Comparison of ENCODE assay signal across 18 cellular contexts in genomic region chr9:112015149-112015548, GRCh38.
DNase-seq lines count a peak whose midpoint lies in the region; ATAC-seq and TF ChIP-seq lines count a peak whose summit lies in the region.
"Had no signal": no experiment of that assay in that cellular context is flagged by ENCODE, and none has a peak within 500 bp of the region (broad histone marks: within the 10 kb centered on the region; RNA-seq: fewer than 3 reads in every experiment).

No MANE protein-coding gene starts in this region.

- TF ChIP-seq RAD21 in HCT116 (IDR thresholded peaks at IDR 0.05; ENCODE audit: low read depth) (no peak), SK-N-SH (IDR thresholded peaks at IDR 0.05; ENCODE audit: low read length) (no peak)

- no peak overlapping the region for H3K27ac ChIP-seq in HCT116 (ENCODE audit: low read depth, low read length)
- H3K27ac ChIP-seq in SK-N-SH (ENCODE audit: low read depth in 2 of 2, low read length in 1 of 2): no peak overlapping the region
- H3K27ac ChIP-seq: RWPE1, SJSA1 had no signal

- TF ChIP-seq CTCF in Calu3 (IDR thresholded peaks at IDR 0.05; ENCODE audit: unreplicated experiment) (no peak), HCT116 (IDR thresholded peaks at IDR 0.05 in 2 of 3, conservative IDR thresholded peaks at IDR 0.05 in 1 of 3; ENCODE audit: borderline replicate concordance in 1 of 3, insufficient read depth in 1 of 3, low read depth in 2 of 3, low read length in 2 of 3) (no peak), activated B cell treated with CpG ODN at 0.5 μM for 24 hours (IDR thresholded peaks at IDR 0.05) (no peak), SK-N-SH (IDR thresholded peaks at IDR 0.05) (no peak)

- H3K4me1 Mint-ChIP-seq in Calu3 (ENCODE audit: low read depth, unreplicated experiment) (peaks cover 26% of the 10 kb centered on the region), activated B cell treated with CpG ODN at 0.5 μM for 24 hours (peaks cover 79% of the 10 kb centered on the region), naive B cell (peaks cover 39 to 72% (median 54%) of the 10 kb centered on the region in 3 donors)

- H3K4me1 ChIP-seq in HCT116 (ENCODE audit: control insufficient read depth in 1 of 2, insufficient read depth in 2 of 2, low read length in 2 of 2) (peaks cover 30 to 72% of the 10 kb centered on the region in 2 experiments), SK-N-SH (ENCODE audit: control insufficient read depth in 1 of 2, insufficient read depth in 2 of 2, low read depth in 1 of 2, low read length in 1 of 2) (peaks cover 0 to 20% of the 10 kb centered on the region in 2 experiments; a peak in 3 of 4 replicates)

- no peaks in the 10 kb centered on the region for H3K79me2 ChIP-seq in HCT116 (ENCODE audit: insufficient read depth, low read length)
- H3K79me2 ChIP-seq in SK-N-SH (ENCODE audit: insufficient read depth): no peaks in the 10 kb centered on the region

- H3K36me3 ChIP-seq in HCT116 (ENCODE audit: control insufficient read depth in 1 of 2, insufficient read depth in 2 of 2, low read length in 2 of 2) (no peaks in the 10 kb centered on the region), SK-N-SH (replicated peaks in 1 of 2; ENCODE audit: control insufficient read depth in 1 of 2, insufficient read depth in 2 of 2, low read length in 1 of 2) (no peaks in the 10 kb centered on the region)
- H3K36me3 ChIP-seq: SJSA1 had no signal

- ATAC-seq in HCT116: no peak
- no peak for ATAC-seq in activated B cell treated with CpG ODN at 0.5 μM for 24 hours (ENCODE audit: low read depth)
- ATAC-seq in naive B cell (ENCODE audit: low read depth in 2 of 2): no peak
- ATAC-seq: CD8-positive, alpha-beta T cell; PC-3 had no signal

- H3K9me3 ChIP-seq in HCT116 (ENCODE audit: control insufficient read depth in 1 of 2, insufficient read depth in 1 of 2, low read depth in 1 of 2, low read length in 2 of 2) (no peaks in the 10 kb centered on the region), SK-N-SH (no peaks in the 10 kb centered on the region)
- H3K9me3 ChIP-seq: SJSA1 had no signal

- TF ChIP-seq POLR2A in HCT116 (IDR thresholded peaks at IDR 0.05; ENCODE audit: borderline replicate concordance, extremely low read depth, insufficient read depth, insufficient read length): no peak

- TF ChIP-seq EP300 in SK-N-SH (IDR thresholded peaks at IDR 0.05; ENCODE audit: borderline replicate concordance in 1 of 2, low read depth in 1 of 2, low read length in 1 of 2): no peak

- no peaks in the 10 kb centered on the region for H3K36me3 Mint-ChIP-seq in Calu3 (ENCODE audit: insufficient read depth, unreplicated experiment)
- H3K36me3 Mint-ChIP-seq in activated B cell treated with CpG ODN at 0.5 μM for 24 hours (ENCODE audit: low read depth): no peaks in the 10 kb centered on the region
- H3K36me3 Mint-ChIP-seq in naive B cell: no peaks in the 10 kb centered on the region
- H3K36me3 Mint-ChIP-seq: CD8-positive, alpha-beta T cell had no signal

- H3K9me3 Mint-ChIP-seq in Calu3 (ENCODE audit: low read depth, unreplicated experiment) (no peaks in the 10 kb centered on the region), activated B cell treated with CpG ODN at 0.5 μM for 24 hours (no peaks in the 10 kb centered on the region), naive B cell (no peaks in the 10 kb centered on the region)
- H3K9me3 Mint-ChIP-seq: CD8-positive, alpha-beta T cell had no signal

- no peaks in the 10 kb centered on the region for H3K27me3 Mint-ChIP-seq in Calu3 (ENCODE audit: unreplicated experiment)
- no peaks in the 10 kb centered on the region for H3K27me3 Mint-ChIP-seq in activated B cell treated with CpG ODN at 0.5 μM for 24 hours
- no peaks in the 10 kb centered on the region for H3K27me3 Mint-ChIP-seq in naive B cell

- H3K9me2 ChIP-seq in HCT116 (ENCODE audit: insufficient read depth) (no peaks in the 10 kb centered on the region), SK-N-SH (no peaks in the 10 kb centered on the region)

- peaks cover 27% of the 10 kb centered on the region for H3F3A ChIP-seq in SK-N-SH (replicated peaks; ENCODE audit: insufficient read depth)

- POLR2A ChIA-PET in HCT116 (lab: Charles Lee): no interaction called here
- POLR2A ChIA-PET in activated B cell treated with CpG ODN at 0.5 μM for 24 hours (lab: Charles Lee): interaction anchor here (1.0 to 12.8 kb wide), 8 partner anchors 17 to 118 kb away, joined by 3 to 308 read pairs (median 6); no protein-coding TSS in a partner anchor
- POLR2A ChIA-PET in SK-N-SH (lab: Yijun Ruan, JAX): no interaction called here

- no peak overlapping the region for H3K4me3 Mint-ChIP-seq in Calu3 (ENCODE audit: low read depth, unreplicated experiment)
- H3K4me3 Mint-ChIP-seq in activated B cell treated with CpG ODN at 0.5 μM for 24 hours: peak overlapping the region; percentile 12
- no peak overlapping the region for H3K4me3 Mint-ChIP-seq in naive B cell
- H3K4me3 Mint-ChIP-seq: CD8-positive, alpha-beta T cell had no signal

- CTCF ChIA-PET in Calu3 (lab: Charles Lee) (interaction anchor here (0.6 kb wide), 1 partner anchor 82 kb away, joined by 5 read pairs; no protein-coding TSS in a partner anchor), HCT116 (lab: Charles Lee) (no interaction called here), activated B cell treated with CpG ODN at 0.5 μM for 24 hours (lab: Charles Lee) (interaction anchor here (0.8 to 4.5 kb wide), 3 partner anchors 18 to 60 kb away, joined by 3 to 29 read pairs (median 5); no protein-coding TSS in a partner anchor), SK-N-SH (lab: Yijun Ruan, JAX) (interaction anchor here (1.2 kb wide), 1 partner anchor 59 kb away, joined by 4 read pairs; no protein-coding TSS in a partner anchor)

- DNase-seq in Calu3 (no peak), HCT116 (ENCODE audit: low read depth, low spot score) (no peak), activated B cell treated with CpG ODN at 0.5 μM for 24 hours (no peak), naive B cell (no peak), EL (no peak), SK-N-SH (no peak), CD1c-positive myeloid dendritic cell (ENCODE audit: extremely low spot score) (no peak), NCI-H69 (lab: John Stamatoyannopoulos, UW) (no peak)
- DNase-seq: CD8-positive, alpha-beta T cell; DMS79; KG1; MV-4-11; NCI-H1694 treated with DMSO at 0.1 percent for 48 hours; NCI-H510A; NCI-H774; PC-3 had no signal

- 95% methylated on average over 4 of the region's 4 CpGs for WGBS in SK-N-SH (ENCODE audit: low lambda C conversion rate)

- no TSS peak for BruUV-seq in Calu3 (replicated peaks; lab: Mats Ljungman, UMichigan)
- no TSS peak for BruUV-seq in HCT116 (replicated peaks; lab: Mats Ljungman, UMichigan)

- intact Hi-C loops in Calu3 (cut with micrococcal nuclease; ENCODE audit: unreplicated experiment): no loop called here
- intact Hi-C loops in HCT116 (cut with micrococcal nuclease): no loop called here
- intact Hi-C loops in activated B cell treated with CpG ODN at 0.5 μM for 24 hours (cut with micrococcal nuclease): no loop called here

- H3K4me3 ChIP-seq in HCT116 (replicated peaks in 1 of 2; ENCODE audit: low read depth in 1 of 2, low read length in 2 of 2): no peak overlapping the region
- H3K4me3 ChIP-seq in SK-N-SH (ENCODE audit: low read depth in 2 of 2, low read length in 1 of 2): no peak overlapping the region
- H3K4me3 ChIP-seq: SJSA1 had no signal

- no peaks in the 10 kb centered on the region for H4K20me1 ChIP-seq in HCT116 (ENCODE audit: insufficient read depth)
- H4K20me1 ChIP-seq in SK-N-SH (ENCODE audit: insufficient read depth): no peaks in the 10 kb centered on the region

- H3K4me2 ChIP-seq in HCT116 (ENCODE audit: low read length): no peak overlapping the region
- H3K4me2 ChIP-seq in SK-N-SH: no peak overlapping the region

- no peak overlapping the region for H3K9ac ChIP-seq in HCT116 (ENCODE audit: low read length)
- H3K9ac ChIP-seq in SK-N-SH: no peak overlapping the region

- RAD21 ChIA-PET in HCT116 (lab: Charles Lee; ENCODE audit: low non-redundant PET in 1 of 2, low total read pairs in 2 of 2, uncharacterized antibody in 2 of 2, unreplicated experiment in 2 of 2): no interaction called here

- peak overlapping the region; percentile 36 for H2AFZ ChIP-seq in HCT116 (ENCODE audit: low read depth, low read length, poor library complexity, severe bottlenecking)
- H2AFZ ChIP-seq in SK-N-SH (ENCODE audit: low read depth): no peak overlapping the region

- peak overlapping the region; percentile 45 for H3K27ac Mint-ChIP-seq in Calu3 (ENCODE audit: unreplicated experiment)
- peak overlapping the region; percentile 93 for H3K27ac Mint-ChIP-seq in activated B cell treated with CpG ODN at 0.5 μM for 24 hours
- H3K27ac Mint-ChIP-seq in naive B cell: peak overlapping the region in 4 of 6 donors; percentile 1 to 24 (median 13)
- H3K27ac Mint-ChIP-seq: CD8-positive, alpha-beta T cell had no signal

- H3K27me3 ChIP-seq in HCT116 (ENCODE audit: insufficient read depth, low read length) (no peaks in the 10 kb centered on the region), SK-N-SH (ENCODE audit: insufficient read depth) (no peaks in the 10 kb centered on the region)
- H3K27me3 ChIP-seq: SJSA1 had no signal

TF ChIP-seq in HCT116, 20 proteins besides CTCF, POLR2A, EP300 and RAD21 (continues in another document):
- TF ChIP-seq MAX (IDR thresholded peaks at IDR 0.05): no peak
- no peak for TF ChIP-seq ATF3 (IDR thresholded peaks at IDR 0.05)
- TF ChIP-seq FOSL1 (IDR thresholded peaks at IDR 0.05; ENCODE audit: low read depth): no peak
- no peak for TF ChIP-seq POLR2AphosphoS5 (IDR thresholded peaks at IDR 0.05; ENCODE audit: low read depth, low read length)
- TF ChIP-seq ZFX (IDR thresholded peaks at IDR 0.05): no peak
- no peak for TF ChIP-seq EZH2phosphoT487 (IDR thresholded peaks at IDR 0.05; ENCODE audit: borderline replicate concordance)

TF ChIP-seq in SK-N-SH, 30 proteins besides CTCF, POLR2A, EP300 and RAD21:
- TF ChIP-seq ELF1 (IDR thresholded peaks at IDR 0.05) (no peak), GABPA (IDR thresholded peaks at IDR 0.05; ENCODE audit: low read depth) (no peak), TEAD4 (IDR thresholded peaks at IDR 0.05; ENCODE audit: borderline replicate concordance, insufficient read depth) (no peak), FOXM1 (IDR thresholded peaks at IDR 0.05; ENCODE audit: low read depth) (no peak), NRF1 (IDR thresholded peaks at IDR 0.05; ENCODE audit: low read depth, low read length) (no peak)

Comparison
In these comparisons a context has a peak if more than half of its experiments do, and no peak if none do; other contexts are left out.
1. H3K27ac Mint-ChIP-seq: peak in every context shown above with its lines; median percentile 93 in activated B cell treated with CpG ODN at 0.5 μM for 24 hours; 45 in Calu3; 13 in naive B cell.